ENCODE assay signal across 31 cellular contexts in genomic region chr2:135064149-135064548, GRCh38. TPM values are rescaled to one million over a fixed set of nuclear protein-coding genes. Genes with fewer than 3 reads are reported as not detected.
DNase-seq lines count a peak whose midpoint lies in the region; ATAC-seq and TF ChIP-seq lines count a peak whose summit lies in the region.
"Had no signal": no experiment of that assay in that cellular context is flagged by ENCODE, and none has a peak within 500 bp of the region (broad histone marks: within the 10 kb centered on the region; RNA-seq: fewer than 3 reads in every experiment).

No MANE protein-coding gene starts in this region.

- TF ChIP-seq CTCF in left ventricle myocardium inferior (IDR thresholded peaks at IDR 0.05; ENCODE audit: borderline replicate concordance) = no peak
- TF ChIP-seq CTCF in HFFc6 (IDR thresholded peaks at IDR 0.05) = no peak

- H3K4me1 ChIP-seq in left ventricle myocardium inferior (peaks cover 92% of the 10 kb centered on the region), right cardiac atrium (ENCODE audit: control insufficient read depth, insufficient read depth, low read length) (peaks cover 4% of the 10 kb centered on the region)
- H3K4me1 ChIP-seq: SJCRH30 had no signal

- H3K27ac ChIP-seq in left ventricle myocardium inferior (replicated peaks) = peak overlapping the region; percentile 26
- H3K27ac ChIP-seq in right cardiac atrium (ENCODE audit: low read length) = no peak overlapping the region
- H3K27ac ChIP-seq: GM23248, PC-9, SJCRH30 had no signal

- intact Hi-C loops in left ventricle myocardium inferior (cut with micrococcal nuclease) (no loop called here), right cardiac atrium (cut with DNase I) (no loop called here)
- intact Hi-C loops in dendritic cell treated with granulocyte-macrophage colony-stimulating factor and Interleukin-4, amounts not matched to agents 40 ng/mL and 50 ng/mL, for 4 days (cut with micrococcal nuclease) = no loop called here

- H3K36me3 Mint-ChIP-seq in HFFc6 (ENCODE audit: low read depth) = peaks cover 64% of the 10 kb centered on the region
- peaks cover 65% of the 10 kb centered on the region for H3K36me3 Mint-ChIP-seq in dendritic cell treated with granulocyte-macrophage colony-stimulating factor and Interleukin-4, amounts not matched to agents 40 ng/mL and 50 ng/mL, for 4 days (ENCODE audit: low read depth)

- H3K4me3 ChIP-seq in left ventricle myocardium inferior (no peak overlapping the region), right cardiac atrium (ENCODE audit: low read length) (no peak overlapping the region)
- H3K4me3 ChIP-seq: GM12878, GM23248, MG63, PC-9, SJCRH30 had no signal

- H3K9me3 Mint-ChIP-seq in HFFc6 = peaks cover 2% of the 10 kb centered on the region; the same call in 1 of the 2 replicates
- H3K9me3 Mint-ChIP-seq in dendritic cell treated with granulocyte-macrophage colony-stimulating factor and Interleukin-4, amounts not matched to agents 40 ng/mL and 50 ng/mL, for 4 days = no peaks in the 10 kb centered on the region
- H3K9me3 Mint-ChIP-seq: CD8-positive, alpha-beta memory T cell had no signal

- peak overlapping the region; percentile 37 for H3K27ac Mint-ChIP-seq in HFFc6
- H3K27ac Mint-ChIP-seq in dendritic cell treated with granulocyte-macrophage colony-stimulating factor and Interleukin-4, amounts not matched to agents 40 ng/mL and 50 ng/mL, for 4 days = peak overlapping the region; percentile 50
- H3K27ac Mint-ChIP-seq: B cell, H9 had no signal

- H3K9me3 ChIP-seq in left ventricle myocardium inferior (replicated peaks) (no peaks in the 10 kb centered on the region), right cardiac atrium (ENCODE audit: control insufficient read depth, low read length) (no peaks in the 10 kb centered on the region)
- H3K9me3 ChIP-seq: SJCRH30 had no signal

- no peak overlapping the region for H3K4me3 Mint-ChIP-seq in HFFc6
- H3K4me3 Mint-ChIP-seq in dendritic cell treated with granulocyte-macrophage colony-stimulating factor and Interleukin-4, amounts not matched to agents 40 ng/mL and 50 ng/mL, for 4 days = no peak overlapping the region
- H3K4me3 Mint-ChIP-seq: B cell; CD14-positive monocyte; CD8-positive, alpha-beta memory T cell; H9 had no signal

- WGBS in right cardiac atrium = 96% methylated on average over 2 of the region's 2 CpGs

- DNase-seq in left ventricle myocardium inferior (no peak), right cardiac atrium (no peak), HFFc6 (no peak), NCI-H2029 (lab: John Stamatoyannopoulos, UW) (no peak), NCI-H774 (lab: John Stamatoyannopoulos, UW) (no peak)
- DNase-seq: CD8-positive, alpha-beta memory T cell; DMS 273 treated with DMSO at 0.1 percent for 48 hours; DMS79; EL; GDM1; GM23248; H9; KBM-7; MG63; NCI-H1105 treated with DMSO at 0.1 percent for 48 hours; NCI-H146; NCI-H1930; NCI-H446 treated with DMSO at 0.1 percent for 48 hours; NCI-H526; PC-9; SJCRH30 had no signal

- H3K27me3 Mint-ChIP-seq in HFFc6 (ENCODE audit: insufficient read depth) = no peaks in the 10 kb centered on the region
- H3K27me3 Mint-ChIP-seq in dendritic cell treated with granulocyte-macrophage colony-stimulating factor and Interleukin-4, amounts not matched to agents 40 ng/mL and 50 ng/mL, for 4 days = no peaks in the 10 kb centered on the region
- H3K27me3 Mint-ChIP-seq: B cell; CD8-positive, alpha-beta memory T cell had no signal

- H3K27me3 ChIP-seq in left ventricle myocardium inferior (ENCODE audit: low read depth) (no peaks in the 10 kb centered on the region), right cardiac atrium (ENCODE audit: control insufficient read depth, insufficient read depth) (no peaks in the 10 kb centered on the region)
- H3K27me3 ChIP-seq: MG63, SJCRH30 had no signal

- H3K36me3 ChIP-seq in left ventricle myocardium inferior = peaks cover 28% of the 10 kb centered on the region

- H3K4me1 Mint-ChIP-seq in HFFc6 (ENCODE audit: low read depth) = peaks cover 76% of the 10 kb centered on the region
- H3K4me1 Mint-ChIP-seq in dendritic cell treated with granulocyte-macrophage colony-stimulating factor and Interleukin-4, amounts not matched to agents 40 ng/mL and 50 ng/mL, for 4 days (ENCODE audit: low read depth) = peaks cover 24% of the 10 kb centered on the region
- H3K4me1 Mint-ChIP-seq: H9 had no signal

- ATAC-seq in right cardiac atrium = no peak
- no peak for ATAC-seq in HG03280 (IDR thresholded peaks at IDR 0.05; ENCODE audit: unreplicated experiment)
- ATAC-seq: GM12878, Right ventricle myocardium inferior, SK-N-SH treated with all-trans-retinoic acid at 6 μM for 48 hours had no signal

RNA-seq across cellular contexts. Expression of gene RAB3GAP1, which starts 12.1 kb away (rescaled TPM):
- total RNA-seq in left ventricle myocardium inferior (48.6 TPM), right cardiac atrium (10 to 100 TPM; 41.5 to 54.5 (median 50.6) TPM)
- 24.4 TPM for polyA plus RNA-seq in right cardiac atrium
- 10 to 100 TPM; 52.6 to 61.2 (median 59.1) TPM for total RNA-seq in HFFc6 (2021; fragmentation: NEBNext Ultra II Directional; extraction: Animal tissue kit (Norgen Biotek cat#: 25700))

RNA-seq across cellular contexts. Expression of gene MAP3K19, which starts 16.9 kb away (rescaled TPM):
- total RNA-seq in left ventricle myocardium inferior (not detected), right cardiac atrium (not detected)
- polyA plus RNA-seq in right cardiac atrium = not detected
- total RNA-seq in HFFc6 (2021; fragmentation: NEBNext Ultra II Directional; extraction: Animal tissue kit (Norgen Biotek cat#: 25700)) = not detected
- total RNA-seq: A673; B cell; CD8-positive, alpha-beta memory T cell; GM12878; GM23248; H9; LHCN-M2; PC-9; Right ventricle myocardium inferior; RPMI7951; SJCRH30 had no signal
- polyA plus RNA-seq: CD14-positive monocyte; CD8-positive, alpha-beta memory T cell; GM23248 had no signal
